In genomic region chr9:110669-111068, GRCh38 we compare ENCODE assay signal across 7 cellular contexts. TPM values are rescaled to one million over a fixed set of nuclear protein-coding genes. Genes with fewer than 3 reads are reported as not detected.
"Had no signal": no experiment of that assay in that cellular context is flagged by ENCODE, and none has a peak within 500 bp of the region (broad histone marks: within the 10 kb centered on the region; RNA-seq: fewer than 3 reads in every experiment).

No MANE protein-coding gene starts in this region.

RNA-seq across cellular contexts. Expression of gene FOXD4, which starts 7.5 kb away (rescaled TPM):
- total RNA-seq: activated CD4-positive, alpha-beta memory T cell treated with anti-CD3 and anti-CD28 coated beads for 36 hours; activated CD4-positive, alpha-beta T cell treated with anti-CD3 and anti-CD28 coated beads, Interleukin-2, amount 10 ng/mL, durations not matched to agents 24 days and 14 days; activated CD8-positive, alpha-beta T cell treated with anti-CD3 and anti-CD28 coated beads for 36 hours; activated naive CD4-positive, alpha-beta T cell treated with anti-CD3 and anti-CD28 coated beads for 36 hours; activated naive CD4-positive, alpha-beta T cell treated with anti-CD3 and anti-CD28 coated beads, Interleukin-2, amount 50 U/mL, for 72 hours; cardiac septum had no signal
- polyA plus RNA-seq: aorta had no signal
